Comparison of ENCODE assay signal across 34 cellular contexts in the genomic region with DNA sequence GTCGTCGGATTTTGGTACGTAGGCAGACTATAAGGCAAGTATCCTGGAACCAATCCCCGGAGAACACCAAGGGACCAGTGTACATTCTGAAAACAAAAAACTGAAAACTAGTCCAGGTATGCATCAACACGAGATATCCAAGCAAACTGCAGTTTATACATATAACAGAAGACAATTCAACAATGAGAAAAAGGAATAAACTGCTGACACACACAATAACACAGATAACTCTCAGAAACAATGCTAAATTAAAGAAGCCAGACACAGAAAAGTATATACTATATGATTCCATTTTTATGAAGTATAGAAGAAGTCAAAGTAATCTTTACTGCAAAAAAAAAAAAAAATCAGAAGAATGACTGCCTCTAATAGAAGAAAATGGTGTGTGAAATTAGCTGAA.
"Had no signal": no experiment of that assay in that cellular context is flagged by ENCODE, and none has a peak within 500 bp of the region (broad histone marks: within the 10 kb centered on the region; RNA-seq: fewer than 3 reads in every experiment).

No MANE protein-coding gene starts in this region.

- H3K27me3 Mint-ChIP-seq: activated CD4-positive, alpha-beta T cell treated with anti-CD3 and anti-CD28 coated beads for 36 hours; activated CD4-positive, alpha-beta T cell treated with anti-CD3 and anti-CD28 coated beads, Interleukin-2, amount 10 ng/mL, durations not matched to agents 7 days and 5 days; activated naive CD4-positive, alpha-beta T cell treated with anti-CD3 and anti-CD28 coated beads, Interleukin-2, amount 50 U/mL, for 24 hours; activated T-cell treated with anti-CD3 and anti-CD28 coated beads, Interleukin-2, amount 50 U/mL, for 24 hours had no signal

- ATAC-seq: activated CD4-positive, alpha-beta T cell treated with anti-CD3 and anti-CD28 coated beads for 36 hours; activated CD4-positive, CD25-positive, alpha-beta regulatory T cell treated with anti-CD3 and anti-CD28 coated beads, Interleukin-2, amount 50 U/mL, for 24 hours; activated CD8-positive, alpha-beta T cell treated with anti-CD3 and anti-CD28 coated beads, Interleukin-2, amount 10 ng/mL, durations not matched to agents 7 days and 5 days; PC-3; WTC11 had no signal

- H3K4me3 ChIP-seq: ascending aorta, breast epithelium, MG63, Peyer's patch, SJSA1 had no signal

- H3K4me2 ChIP-seq: SK-N-SH had no signal

- H3K9ac ChIP-seq: SK-N-SH had no signal

- H3K27me3 ChIP-seq: ascending aorta, breast epithelium, MG63, Peyer's patch, SJSA1 had no signal

- DNase-seq: activated CD4-positive, alpha-beta T cell treated with anti-CD3 and anti-CD28 coated beads for 36 hours; activated CD4-positive, alpha-beta T cell treated with anti-CD3 and anti-CD28 coated beads, Interleukin-2, amount 10 ng/mL, durations not matched to agents 7 days and 5 days; activated CD4-positive, alpha-beta T cell treated with anti-CD3 and anti-CD28 coated beads, Interleukin-2, amount 50 U/mL, for 48 hours; activated CD8-positive, alpha-beta T cell treated with anti-CD3 and anti-CD28 coated beads, Interleukin-2, amount 10 ng/mL, durations not matched to agents 7 days and 5 days; activated gamma-delta T cell; activated naive CD4-positive, alpha-beta T cell treated with Interleukin-2 at 50 U/mL for 16 hours; activated naive CD8-positive, alpha-beta T cell treated with anti-CD3 and anti-CD28 coated beads, Interleukin-2, amount 10 ng/mL, durations not matched to agents 7 days and 5 days; activated T-cell treated with anti-CD3 and anti-CD28 coated beads, Interleukin-2, amount 50 U/mL, for 24 hours; amygdala; MG63; NCI-H1048; NCI-H1436 treated with DMSO at 0.1 percent for 48 hours; NCI-H187; NCI-H2029 treated with DMSO at 0.1 percent for 48 hours; NCI-H2107; NCI-H2171; NCI-H510A; NCI-H526; NCI-H748 treated with DMSO at 0.1 percent for 48 hours; NK-92 treated with Interleukin-12 subunit alpha and Interleukin-12 subunit beta, amount 100 ng/mL, for 24 hours; PC-3; Peyer's patch; RPMI8226; SHP77 treated with DMSO at 0.1 percent for 48 hours; SK-N-SH had no signal

- H3K36me3 ChIP-seq: ascending aorta, breast epithelium, MG63, Peyer's patch had no signal

- H3K27ac ChIP-seq: breast epithelium, Peyer's patch, SJSA1 had no signal

- H3K27ac Mint-ChIP-seq: activated CD4-positive, alpha-beta T cell treated with anti-CD3 and anti-CD28 coated beads for 36 hours; activated CD4-positive, alpha-beta T cell treated with anti-CD3 and anti-CD28 coated beads, Interleukin-2, amount 10 ng/mL, durations not matched to agents 7 days and 5 days; activated CD8-positive, alpha-beta T cell treated with anti-CD3 and anti-CD28 coated beads, Interleukin-2, amount 10 ng/mL, durations not matched to agents 7 days and 5 days; activated naive CD4-positive, alpha-beta T cell treated with anti-CD3 and anti-CD28 coated beads, Interleukin-2, amount 50 U/mL, for 24 hours; activated naive CD8-positive, alpha-beta T cell treated with anti-CD3 and anti-CD28 coated beads, Interleukin-2, amount 10 ng/mL, durations not matched to agents 7 days and 5 days; activated T-cell treated with anti-CD3 and anti-CD28 coated beads, Interleukin-2, amount 50 U/mL, for 24 hours; activated T-helper 2 cell treated with anti-CD3 and anti-CD28 coated beads, Interferon-gamma antibody, Interleukin-2, Interleukin-4, amounts not matched to agents 10 μg/mL and 5 μg/mL and 100 μg/mL, durations not matched to agents 14 hours and 24 hours and 36 hours; T-helper 1 cell treated with Interleukin-12 subunit alpha and Interleukin-12 subunit beta and Interleukin-4 antibody, amounts not matched to agents 30 μg/mL and 1 μg/mL, for 36 hours; T-helper 2 cell treated with Interferon-gamma antibody and Interleukin-4, amounts not matched to agents 5 μg/mL and 100 μg/mL, for 36 hours; WTC11 had no signal

- H3K4me3 Mint-ChIP-seq: activated CD4-positive, alpha-beta T cell treated with anti-CD3 and anti-CD28 coated beads for 36 hours; activated CD4-positive, alpha-beta T cell treated with anti-CD3 and anti-CD28 coated beads, Interleukin-2, amount 10 ng/mL, durations not matched to agents 7 days and 5 days; activated CD8-positive, alpha-beta T cell treated with anti-CD3 and anti-CD28 coated beads, Interleukin-2, amount 10 ng/mL, durations not matched to agents 7 days and 5 days; activated naive CD4-positive, alpha-beta T cell treated with anti-CD3 and anti-CD28 coated beads, Interleukin-2, amount 50 U/mL, for 24 hours; activated naive CD8-positive, alpha-beta T cell treated with anti-CD3 and anti-CD28 coated beads, Interleukin-2, amount 10 ng/mL, durations not matched to agents 7 days and 5 days; activated T-cell treated with anti-CD3 and anti-CD28 coated beads, Interleukin-2, amount 50 U/mL, for 24 hours; T-helper 1 cell treated with Interleukin-12 subunit alpha and Interleukin-12 subunit beta and Interleukin-4 antibody, amounts not matched to agents 30 μg/mL and 1 μg/mL, for 36 hours; T-helper 2 cell treated with Interferon-gamma antibody and Interleukin-4, amounts not matched to agents 5 μg/mL and 100 μg/mL, for 36 hours; WTC11 had no signal

- H3K9me3 Mint-ChIP-seq: activated CD4-positive, alpha-beta T cell treated with anti-CD3 and anti-CD28 coated beads, Interleukin-2, amount 10 ng/mL, durations not matched to agents 7 days and 5 days; activated naive CD4-positive, alpha-beta T cell treated with anti-CD3 and anti-CD28 coated beads, Interleukin-2, amount 50 U/mL, for 24 hours; activated T-helper 2 cell treated with anti-CD3 and anti-CD28 coated beads, Interferon-gamma antibody, Interleukin-2, Interleukin-4, amounts not matched to agents 10 μg/mL and 5 μg/mL and 100 μg/mL, durations not matched to agents 14 hours and 24 hours and 36 hours; T-helper 1 cell treated with Interleukin-12 subunit alpha and Interleukin-12 subunit beta and Interleukin-4 antibody, amounts not matched to agents 30 μg/mL and 1 μg/mL, for 36 hours had no signal

- H3K9me3 ChIP-seq: ascending aorta, breast epithelium, MG63, Peyer's patch, SJSA1, SK-N-SH had no signal
